1 cellular context compared by ENCODE assay signal in the genomic region with DNA sequence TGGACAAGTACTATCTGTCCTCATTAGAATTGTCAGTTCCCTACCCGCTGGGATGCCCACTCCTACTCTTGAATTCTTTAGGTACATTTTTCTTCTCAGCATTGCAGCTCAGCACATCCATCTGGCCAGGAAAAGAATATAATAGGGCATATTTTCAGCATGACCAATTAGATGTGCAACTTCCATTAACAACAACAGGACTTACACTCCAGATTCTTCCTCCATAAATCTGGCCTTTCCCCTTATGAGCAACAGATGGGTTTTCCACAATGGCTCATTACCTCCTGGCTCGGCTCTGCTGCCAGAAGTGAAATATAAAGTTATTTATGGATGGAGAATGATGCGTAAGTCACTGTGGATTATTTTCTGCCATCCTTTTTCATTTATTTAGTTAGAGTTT.
A peak's percentile ranks its signal among the peaks of the same experiment; 100 is the strongest.
TF ChIP-seq lines count a peak whose summit lies in the region.

No MANE protein-coding gene starts in this region.

TF ChIP-seq in IMR-90, 13 proteins besides CTCF, POLR2A, EP300 and RAD21:
- TF ChIP-seq RCOR1 (IDR thresholded peaks at IDR 0.05; ENCODE audit: insufficient replicate concordance, low read length) (peak; percentile 42), CEBPB (IDR thresholded peaks at IDR 0.05; ENCODE audit: low read depth, low read length) (peak; percentile 29; the same call in 1 of the 2 replicates), BHLHE40 (IDR thresholded peaks at IDR 0.05; ENCODE audit: low read depth, low read length) (no peak)
